In the genomic region with DNA sequence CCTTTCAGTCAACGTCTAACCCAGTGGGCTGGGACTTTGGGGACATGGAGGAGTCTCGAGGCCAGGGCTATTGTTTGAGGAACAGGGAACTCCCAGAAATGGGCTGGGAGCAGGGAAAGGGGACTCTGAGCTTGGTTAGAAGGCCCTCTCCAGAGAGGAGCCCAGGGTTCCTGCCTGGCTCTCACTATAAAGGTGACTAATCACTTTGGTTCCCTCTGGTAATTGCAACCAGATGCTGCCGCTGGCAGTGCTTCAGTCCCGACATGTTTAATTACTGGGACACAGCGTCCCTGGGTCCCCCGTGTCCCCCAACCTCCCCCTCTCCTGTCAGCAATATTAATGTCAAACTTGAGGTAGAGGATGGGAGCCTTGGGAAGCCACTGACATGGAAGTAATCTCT, we compare ENCODE assay signal across 16 cellular contexts. TPM values are rescaled to one million over a fixed set of nuclear protein-coding genes. Genes with fewer than 3 reads are reported as not detected.
DNase-seq lines count a peak whose midpoint lies in the region; ATAC-seq and TF ChIP-seq lines count a peak whose summit lies in the region.
"Had no signal": no experiment of that assay in that cellular context is flagged by ENCODE, and none has a peak within 500 bp of the region (broad histone marks: within the 10 kb centered on the region; RNA-seq: fewer than 3 reads in every experiment).

No MANE protein-coding gene starts in this region.

- no peak overlapping the region for H3K4me3 Mint-ChIP-seq in nephron progenitor cell
- H3K4me3 Mint-ChIP-seq: activated naive CD4-positive, alpha-beta T cell treated with anti-CD3 and anti-CD28 coated beads, Interleukin-2, amount 50 U/mL, for 24 hours had no signal

- H3K79me2 ChIP-seq in mammary epithelial cell (ENCODE audit: insufficient read depth, low read length) = no peaks in the 10 kb centered on the region

- no peak overlapping the region for H3K4me2 ChIP-seq in mammary epithelial cell (ENCODE audit: insufficient read depth, low read depth, low read length)

- H3K27ac ChIP-seq in mammary epithelial cell (ENCODE audit: insufficient read depth, low read depth, low read length) = no peak overlapping the region
- H3K27ac ChIP-seq: SJCRH30, WERI-Rb-1 had no signal

- H3K4me1 Mint-ChIP-seq in nephron progenitor cell = peaks cover 29% of the 10 kb centered on the region
- H3K4me1 Mint-ChIP-seq: activated naive CD4-positive, alpha-beta T cell treated with anti-CD3 and anti-CD28 coated beads, Interleukin-2, amount 50 U/mL, for 24 hours had no signal

- in situ Hi-C loops in mammary epithelial cell (cut with MboI; ENCODE audit: low sequenced_read_pairs in 2 of 2) = loop anchor here in 1 of 2 donors (10.0 kb wide), 1 partner anchor 138 kb away; no protein-coding TSS in a partner anchor

- H3K36me3 Mint-ChIP-seq in nephron progenitor cell (ENCODE audit: low read depth) = no peaks in the 10 kb centered on the region
- H3K36me3 Mint-ChIP-seq: activated naive CD4-positive, alpha-beta T cell treated with anti-CD3 and anti-CD28 coated beads, Interleukin-2, amount 50 U/mL, for 24 hours had no signal

- CTCF ChIA-PET in mammary epithelial cell (lab: Charles Lee; ENCODE audit: low non-redundant PET) = no interaction called here

- ATAC-seq in GM18909 (IDR thresholded peaks at IDR 0.05; ENCODE audit: poor library complexity, unreplicated experiment) (no peak), HG02840 (IDR thresholded peaks at IDR 0.05; ENCODE audit: low FRiP score, unreplicated experiment) (no peak)

- 79% methylated on average over 6 of the region's 6 CpGs for WGBS in mammary epithelial cell (ENCODE audit: low coverage, missing lambda C conversion rate)

- peaks cover 13% of the 10 kb centered on the region for H3K4me1 ChIP-seq in mammary epithelial cell (ENCODE audit: insufficient read depth, low read length)

- DNase-seq in EL (peak; percentile 93), M059J (ENCODE audit: low read depth) (peak; percentile 97), mammary epithelial cell (no peak), nephron progenitor cell (no peak), RKO (ENCODE audit: low spot score) (no peak), ureter (ENCODE audit: low spot score) (no peak)
- DNase-seq: COR-L47, Karpas-422, NCI-H187 treated with DMSO at 0.1 percent for 48 hours, NCI-H82, SJCRH30, WERI-Rb-1 had no signal

- no peak for TF ChIP-seq CTCF in mammary epithelial cell (conservative IDR thresholded peaks at IDR 0.05 in 1 of 2, IDR thresholded peaks at IDR 0.05 in 1 of 2; ENCODE audit: extremely low read depth in 1 of 2, insufficient read depth in 1 of 2, low read depth in 1 of 2, low read length in 2 of 2)
- no peak for TF ChIP-seq CTCF in nephron progenitor cell (IDR thresholded peaks at IDR 0.05)

- no peaks in the 10 kb centered on the region for H3K36me3 ChIP-seq in mammary epithelial cell (ENCODE audit: insufficient read depth, low read length)
- H3K36me3 ChIP-seq: SJCRH30, WERI-Rb-1 had no signal

- peak overlapping the region; percentile 80 for H2AFZ ChIP-seq in mammary epithelial cell (ENCODE audit: low read depth, low read length)

- no peak overlapping the region for H3K4me3 ChIP-seq in mammary epithelial cell (replicated peaks in 1 of 3; ENCODE audit: insufficient read depth in 1 of 3, low read depth in 2 of 3, low read length in 3 of 3)
- H3K4me3 ChIP-seq: SJCRH30 had no signal

- peaks cover 8% of the 10 kb centered on the region for H3K27me3 Mint-ChIP-seq in nephron progenitor cell (ENCODE audit: low read depth, poor library complexity)

- intact Hi-C loops in mammary epithelial cell (cut with micrococcal nuclease) = no loop called here

- no peaks in the 10 kb centered on the region for H3K27me3 ChIP-seq in mammary epithelial cell (ENCODE audit: insufficient read depth, low read length)

- H3K27ac Mint-ChIP-seq in nephron progenitor cell = peak overlapping the region; percentile 64
- H3K27ac Mint-ChIP-seq: activated naive CD4-positive, alpha-beta T cell treated with anti-CD3 and anti-CD28 coated beads, Interleukin-2, amount 50 U/mL, for 24 hours had no signal

- BruUV-seq in mammary epithelial cell (replicated peaks; lab: Mats Ljungman, UMichigan) = no TSS peak

- no peak overlapping the region for H3K9ac ChIP-seq in mammary epithelial cell (ENCODE audit: insufficient read depth, low read length)

- no peaks in the 10 kb centered on the region for H3K9me3 ChIP-seq in mammary epithelial cell (replicated peaks; ENCODE audit: insufficient read depth, low read length)
- H3K9me3 ChIP-seq: SJCRH30 had no signal

- dilution Hi-C loops in mammary epithelial cell (cut with HindIII; ENCODE audit: low sequenced_read_pairs) = no loop called here

- no peaks in the 10 kb centered on the region for H3K9me3 Mint-ChIP-seq in nephron progenitor cell
- H3K9me3 Mint-ChIP-seq: activated naive CD4-positive, alpha-beta T cell treated with anti-CD3 and anti-CD28 coated beads, Interleukin-2, amount 50 U/mL, for 24 hours had no signal

- no peaks in the 10 kb centered on the region for H4K20me1 ChIP-seq in mammary epithelial cell (ENCODE audit: insufficient read depth, low read length)

RNA-seq across cellular contexts. Expression of a gene that starts 5.0 kb away (rescaled TPM):
- 3.0 and 6.2 TPM in 2 replicates for total RNA-seq in M059J (2014; rRNA removed; shearing (Covaris generic))
- 1 to 10 TPM in 1 of 2 donors, under 1 TPM in 1; 0.16 to 5.0 TPM for total RNA-seq in mammary epithelial cell
- polyA plus RNA-seq in mammary epithelial cell = 1.4 TPM
- 3.0 TPM for polyA minus RNA-seq in mammary epithelial cell
- total RNA-seq in ureter = 0.34 TPM
- total RNA-seq: lung microvascular endothelial cell, SJCRH30 had no signal

RNA-seq across cellular contexts. Expression of a gene that starts 12.4 kb away (rescaled TPM):
- total RNA-seq in M059J (2014; rRNA removed; shearing (Covaris generic)) = 18.9 and 71.9 TPM in 2 replicates
- total RNA-seq in mammary epithelial cell (10 to 100 TPM; 19.0 to 45.5 TPM), ureter (30.9 TPM)
- polyA plus RNA-seq in mammary epithelial cell = 6.9 TPM
- polyA minus RNA-seq in mammary epithelial cell = 86.2 TPM

RNA-seq across cellular contexts. Expression of a gene that starts 31.2 kb away (rescaled TPM):
- total RNA-seq in M059J (2014; rRNA removed; shearing (Covaris generic)) = 64.4 and 74.7 TPM in 2 replicates
- 10 to 100 TPM; 20.8 to 39.5 TPM for total RNA-seq in mammary epithelial cell
- polyA plus RNA-seq in mammary epithelial cell = 19.4 TPM
- 30.4 TPM for polyA minus RNA-seq in mammary epithelial cell
- total RNA-seq in ureter = 66.9 TPM

Comparison
In these comparisons a context has a peak if more than half of its experiments do, and no peak if none do; other contexts are left out.
1. DNase-seq: peak in EL (single experiment) and M059J (single experiment); none in mammary epithelial cell (single experiment), nephron progenitor cell (single experiment), RKO (single experiment) and ureter (single experiment).